20 cellular contexts compared by ENCODE assay signal in genomic region chr10:124385627-124386185, GRCh38.
"Had no signal": no experiment of that assay in that cellular context is flagged by ENCODE, and none has a peak within 500 bp of the region (broad histone marks: within the 10 kb centered on the region; RNA-seq: fewer than 3 reads in every experiment).

No MANE protein-coding gene starts in this region.

- H3K4me1 ChIP-seq: pancreas had no signal

- H3K9me3 Mint-ChIP-seq: central memory CD8-positive, alpha-beta T cell; immature natural killer cell; naive thymus-derived CD8-positive, alpha-beta T cell; stimulated activated memory B cell treated with anti-CD40 and anti-IgM and Interleukin-4, amounts not matched to agents 10 μg/mL and 1 μg/mL and 100 μg/mL, for 72 hours; stimulated activated naive CD8-positive, alpha-beta T cell treated with anti-CD3 and anti-CD28 coated beads, Interleukin-15, Interleukin-2, amounts not matched to agents 100 ng/mL and 50 ng/mL, for 24 hours had no signal

- H3K36me3 ChIP-seq: esophagus squamous epithelium, pancreas, uterus had no signal

- H3K27ac Mint-ChIP-seq: progenitor cell of endocrine pancreas; stimulated activated memory B cell treated with anti-CD40 and anti-IgM and Interleukin-4, amounts not matched to agents 10 μg/mL and 1 μg/mL and 100 μg/mL, for 72 hours; stimulated activated naive CD8-positive, alpha-beta T cell treated with anti-CD3 and anti-CD28 coated beads, Interleukin-15, Interleukin-2, amounts not matched to agents 100 ng/mL and 50 ng/mL, for 24 hours had no signal

- H3K4me3 ChIP-seq: esophagus squamous epithelium, mucosa of descending colon, pancreas, testis, uterus had no signal

- DNase-seq: effector memory CD4-positive, alpha-beta T cell; esophagus squamous epithelium; foreskin fibroblast; immature natural killer cell; left cardiac atrium; mucosa of descending colon; naive thymus-derived CD8-positive, alpha-beta T cell; nucleus accumbens; pancreas; right cardiac atrium; stimulated activated CD4-positive, alpha-beta T cell treated with anti-CD3 and anti-CD28 coated beads, Interleukin-15, amount 100 ng/mL, for 24 hours; stimulated activated CD4-positive, alpha-beta T cell treated with anti-CD3 and anti-CD28 coated beads, Interleukin-1b, Interleukin-23, amount 100 ng/mL, for 48 hours; stimulated activated CD4-positive, alpha-beta T cell treated with anti-CD3 and anti-CD28 coated beads, Interleukin-4, amount 100 ng/mL, for 24 hours; testis; uterus had no signal

- ATAC-seq: left cardiac atrium; mucosa of descending colon; naive thymus-derived CD8-positive, alpha-beta T cell; pancreas; right cardiac atrium; stimulated activated memory B cell treated with anti-CD40 and anti-IgM and Interleukin-4, amounts not matched to agents 10 μg/mL and 1 μg/mL and 100 μg/mL, for 72 hours had no signal

- H3K27me3 ChIP-seq: pancreas, testis, uterus had no signal

- H3K36me3 Mint-ChIP-seq: immature natural killer cell; naive thymus-derived CD8-positive, alpha-beta T cell had no signal

- H3K4me1 Mint-ChIP-seq: central memory CD8-positive, alpha-beta T cell; stimulated activated memory B cell treated with anti-CD40 and anti-IgM and Interleukin-4, amounts not matched to agents 10 μg/mL and 1 μg/mL and 100 μg/mL, for 72 hours had no signal

- H3K9me3 ChIP-seq: esophagus squamous epithelium, mucosa of descending colon, pancreas, testis, uterus had no signal

- H3K27ac ChIP-seq: epithelial cell of prostate, esophagus squamous epithelium, pancreas, testis, uterus had no signal

- H3K4me3 Mint-ChIP-seq: central memory CD8-positive, alpha-beta T cell; immature natural killer cell; naive thymus-derived CD8-positive, alpha-beta T cell; stimulated activated memory B cell treated with anti-CD40 and anti-IgM and Interleukin-4, amounts not matched to agents 10 μg/mL and 1 μg/mL and 100 μg/mL, for 72 hours; stimulated activated naive CD8-positive, alpha-beta T cell treated with anti-CD3 and anti-CD28 coated beads, Interleukin-15, Interleukin-2, amounts not matched to agents 100 ng/mL and 50 ng/mL, for 24 hours had no signal
